1 cellular context compared by ENCODE assay signal in the genomic region with DNA sequence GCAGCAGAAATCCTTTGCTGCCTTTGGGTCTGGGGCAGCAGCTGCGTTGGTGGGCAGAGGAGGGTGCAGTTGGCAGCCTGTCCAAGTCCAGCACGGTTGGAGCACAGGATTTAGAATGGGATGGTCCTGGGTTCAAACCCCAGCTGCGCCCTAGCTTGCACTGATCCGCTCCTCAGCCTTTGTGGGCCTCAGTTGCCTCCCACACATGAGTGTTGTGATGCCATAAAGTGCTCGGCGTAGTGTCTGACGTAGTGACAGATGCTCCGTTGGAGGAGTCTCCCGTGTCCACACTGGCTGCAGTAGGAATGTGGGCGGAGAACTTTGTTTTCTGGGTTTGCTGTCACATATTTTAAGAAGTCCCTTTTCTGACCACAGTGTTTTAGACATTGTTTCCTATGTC.
TF ChIP-seq lines count a peak whose summit lies in the region.

No MANE protein-coding gene starts in this region.

TF ChIP-seq in K562, 482 proteins besides CTCF, POLR2A, EP300 and RAD21:
- TF ChIP-seq NFE2 (IDR thresholded peaks at IDR 0.05; ENCODE audit: low read depth) = no peak
- TF ChIP-seq XRCC3 (IDR thresholded peaks at IDR 0.05) = no peak
- 0 out of 2 replicates have a peak, but pooled peaks have one; percentile 13 for TF ChIP-seq CREM (IDR thresholded peaks at IDR 0.05; ENCODE audit: low read depth)
- TF ChIP-seq, protein P1, sequence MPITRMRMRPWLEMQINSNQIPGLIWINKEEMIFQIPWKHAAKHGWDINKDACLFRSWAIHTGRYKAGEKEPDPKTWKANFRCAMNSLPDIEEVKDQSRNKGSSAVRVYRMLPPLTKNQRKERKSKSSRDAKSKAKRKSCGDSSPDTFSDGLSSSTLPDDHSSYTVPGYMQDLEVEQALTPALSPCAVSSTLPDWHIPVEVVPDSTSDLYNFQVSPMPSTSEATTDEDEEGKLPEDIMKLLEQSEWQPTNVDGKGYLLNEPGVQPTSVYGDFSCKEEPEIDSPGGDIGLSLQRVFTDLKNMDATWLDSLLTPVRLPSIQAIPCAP (CRISPR knock-in tag; IDR thresholded peaks at IDR 0.05; ENCODE audit: borderline replicate concordance) = no peak
- no peak for TF ChIP-seq ZNF316 (IDR thresholded peaks at IDR 0.05)
